1 cellular context compared by ENCODE assay signal in the genomic region with DNA sequence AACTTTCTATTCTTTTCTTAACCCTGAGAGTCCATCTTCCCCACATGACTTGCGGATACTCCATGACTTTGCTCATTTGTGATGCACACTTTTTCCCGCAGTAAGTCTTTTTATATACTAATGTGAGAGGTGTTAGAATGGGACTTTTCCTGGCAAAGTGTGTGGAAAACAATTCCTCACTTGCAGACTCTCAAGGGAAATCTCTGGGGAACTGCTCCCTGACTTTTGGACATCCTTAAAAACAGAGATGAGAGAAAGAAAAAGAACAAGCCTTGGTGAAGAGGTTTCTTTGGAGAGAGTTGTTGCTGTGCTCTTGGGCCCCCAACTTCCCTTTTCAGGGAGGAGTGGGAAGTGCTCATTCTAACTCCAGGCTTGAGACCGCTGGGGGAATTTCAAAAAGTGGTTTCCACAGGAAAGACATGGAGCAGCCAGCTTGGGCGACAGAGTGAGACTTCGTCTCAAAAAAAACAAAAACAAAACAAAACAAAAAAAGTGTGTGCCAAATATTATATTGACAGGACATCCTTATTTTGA.
TF ChIP-seq lines count a peak whose summit lies in the region.

No MANE protein-coding gene starts in this region.

TF ChIP-seq in GM23338, 12 proteins besides CTCF, POLR2A, EP300 and RAD21 (continued from another document):
- TF ChIP-seq, protein P1, sequence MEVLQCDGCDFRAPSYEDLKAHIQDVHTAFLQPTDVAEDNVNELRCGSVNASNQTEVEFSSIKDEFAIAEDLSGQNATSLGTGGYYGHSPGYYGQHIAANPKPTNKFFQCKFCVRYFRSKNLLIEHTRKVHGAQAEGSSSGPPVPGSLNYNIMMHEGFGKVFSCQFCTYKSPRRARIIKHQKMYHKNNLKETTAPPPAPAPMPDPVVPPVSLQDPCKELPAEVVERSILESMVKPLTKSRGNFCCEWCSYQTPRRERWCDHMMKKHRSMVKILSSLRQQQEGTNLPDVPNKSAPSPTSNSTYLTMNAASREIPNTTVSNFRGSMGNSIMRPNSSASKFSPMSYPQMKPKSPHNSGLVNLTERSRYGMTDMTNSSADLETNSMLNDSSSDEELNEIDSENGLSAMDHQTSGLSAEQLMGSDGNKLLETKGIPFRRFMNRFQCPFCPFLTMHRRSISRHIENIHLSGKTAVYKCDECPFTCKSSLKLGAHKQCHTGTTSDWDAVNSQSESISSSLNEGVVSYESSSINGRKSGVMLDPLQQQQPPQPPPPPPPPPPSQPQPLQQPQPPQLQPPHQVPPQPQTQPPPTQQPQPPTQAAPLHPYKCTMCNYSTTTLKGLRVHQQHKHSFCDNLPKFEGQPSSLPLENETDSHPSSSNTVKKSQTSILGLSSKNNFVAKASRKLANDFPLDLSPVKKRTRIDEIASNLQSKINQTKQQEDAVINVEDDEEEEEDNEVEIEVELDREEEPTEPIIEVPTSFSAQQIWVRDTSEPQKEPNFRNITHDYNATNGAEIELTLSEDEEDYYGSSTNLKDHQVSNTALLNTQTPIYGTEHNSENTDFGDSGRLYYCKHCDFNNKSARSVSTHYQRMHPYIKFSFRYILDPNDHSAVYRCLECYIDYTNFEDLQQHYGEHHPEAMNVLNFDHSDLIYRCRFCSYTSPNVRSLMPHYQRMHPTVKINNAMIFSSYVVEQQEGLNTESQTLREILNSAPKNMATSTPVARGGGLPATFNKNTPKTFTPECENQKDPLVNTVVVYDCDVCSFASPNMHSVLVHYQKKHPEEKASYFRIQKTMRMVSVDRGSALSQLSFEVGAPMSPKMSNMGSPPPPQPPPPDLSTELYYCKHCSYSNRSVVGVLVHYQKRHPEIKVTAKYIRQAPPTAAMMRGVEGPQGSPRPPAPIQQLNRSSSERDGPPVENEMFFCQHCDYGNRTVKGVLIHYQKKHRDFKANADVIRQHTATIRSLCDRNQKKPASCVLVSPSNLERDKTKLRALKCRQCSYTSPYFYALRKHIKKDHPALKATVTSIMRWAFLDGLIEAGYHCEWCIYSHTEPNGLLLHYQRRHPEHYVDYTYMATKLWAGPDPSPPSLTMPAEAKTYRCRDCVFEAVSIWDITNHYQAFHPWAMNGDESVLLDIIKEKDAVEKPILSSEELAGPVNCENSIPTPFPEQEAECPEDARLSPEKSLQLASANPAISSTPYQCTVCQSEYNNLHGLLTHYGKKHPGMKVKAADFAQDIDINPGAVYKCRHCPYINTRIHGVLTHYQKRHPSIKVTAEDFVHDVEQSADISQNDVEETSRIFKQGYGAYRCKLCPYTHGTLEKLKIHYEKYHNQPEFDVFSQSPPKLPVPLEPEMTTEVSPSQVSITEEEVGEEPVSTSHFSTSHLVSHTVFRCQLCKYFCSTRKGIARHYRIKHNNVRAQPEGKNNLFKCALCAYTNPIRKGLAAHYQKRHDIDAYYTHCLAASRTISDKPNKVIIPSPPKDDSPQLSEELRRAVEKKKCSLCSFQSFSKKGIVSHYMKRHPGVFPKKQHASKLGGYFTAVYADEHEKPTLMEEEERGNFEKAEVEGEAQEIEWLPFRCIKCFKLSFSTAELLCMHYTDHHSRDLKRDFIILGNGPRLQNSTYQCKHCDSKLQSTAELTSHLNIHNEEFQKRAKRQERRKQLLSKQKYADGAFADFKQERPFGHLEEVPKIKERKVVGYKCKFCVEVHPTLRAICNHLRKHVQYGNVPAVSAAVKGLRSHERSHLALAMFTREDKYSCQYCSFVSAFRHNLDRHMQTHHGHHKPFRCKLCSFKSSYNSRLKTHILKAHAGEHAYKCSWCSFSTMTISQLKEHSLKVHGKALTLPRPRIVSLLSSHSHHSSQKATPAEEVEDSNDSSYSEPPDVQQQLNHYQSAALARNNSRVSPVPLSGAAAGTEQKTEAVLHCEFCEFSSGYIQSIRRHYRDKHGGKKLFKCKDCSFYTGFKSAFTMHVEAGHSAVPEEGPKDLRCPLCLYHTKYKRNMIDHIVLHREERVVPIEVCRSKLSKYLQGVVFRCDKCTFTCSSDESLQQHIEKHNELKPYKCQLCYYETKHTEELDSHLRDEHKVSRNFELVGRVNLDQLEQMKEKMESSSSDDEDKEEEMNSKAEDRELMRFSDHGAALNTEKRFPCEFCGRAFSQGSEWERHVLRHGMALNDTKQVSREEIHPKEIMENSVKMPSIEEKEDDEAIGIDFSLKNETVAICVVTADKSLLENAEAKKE (CRISPR knock-in tag; IDR thresholded peaks at IDR 0.05): no peak
- TF ChIP-seq ZNF114 (CRISPR knock-in tag; IDR thresholded peaks at IDR 0.05) (no peak), STAT1 (IDR thresholded peaks at IDR 0.05; ENCODE audit: unreplicated experiment) (no peak), CREB1 (CRISPR knock-in tag; IDR thresholded peaks at IDR 0.05; ENCODE audit: low read depth) (no peak)
- TF ChIP-seq, protein P2, sequence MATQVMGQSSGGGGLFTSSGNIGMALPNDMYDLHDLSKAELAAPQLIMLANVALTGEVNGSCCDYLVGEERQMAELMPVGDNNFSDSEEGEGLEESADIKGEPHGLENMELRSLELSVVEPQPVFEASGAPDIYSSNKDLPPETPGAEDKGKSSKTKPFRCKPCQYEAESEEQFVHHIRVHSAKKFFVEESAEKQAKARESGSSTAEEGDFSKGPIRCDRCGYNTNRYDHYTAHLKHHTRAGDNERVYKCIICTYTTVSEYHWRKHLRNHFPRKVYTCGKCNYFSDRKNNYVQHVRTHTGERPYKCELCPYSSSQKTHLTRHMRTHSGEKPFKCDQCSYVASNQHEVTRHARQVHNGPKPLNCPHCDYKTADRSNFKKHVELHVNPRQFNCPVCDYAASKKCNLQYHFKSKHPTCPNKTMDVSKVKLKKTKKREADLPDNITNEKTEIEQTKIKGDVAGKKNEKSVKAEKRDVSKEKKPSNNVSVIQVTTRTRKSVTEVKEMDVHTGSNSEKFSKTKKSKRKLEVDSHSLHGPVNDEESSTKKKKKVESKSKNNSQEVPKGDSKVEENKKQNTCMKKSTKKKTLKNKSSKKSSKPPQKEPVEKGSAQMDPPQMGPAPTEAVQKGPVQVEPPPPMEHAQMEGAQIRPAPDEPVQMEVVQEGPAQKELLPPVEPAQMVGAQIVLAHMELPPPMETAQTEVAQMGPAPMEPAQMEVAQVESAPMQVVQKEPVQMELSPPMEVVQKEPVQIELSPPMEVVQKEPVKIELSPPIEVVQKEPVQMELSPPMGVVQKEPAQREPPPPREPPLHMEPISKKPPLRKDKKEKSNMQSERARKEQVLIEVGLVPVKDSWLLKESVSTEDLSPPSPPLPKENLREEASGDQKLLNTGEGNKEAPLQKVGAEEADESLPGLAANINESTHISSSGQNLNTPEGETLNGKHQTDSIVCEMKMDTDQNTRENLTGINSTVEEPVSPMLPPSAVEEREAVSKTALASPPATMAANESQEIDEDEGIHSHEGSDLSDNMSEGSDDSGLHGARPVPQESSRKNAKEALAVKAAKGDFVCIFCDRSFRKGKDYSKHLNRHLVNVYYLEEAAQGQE (IDR thresholded peaks at IDR 0.05; ENCODE audit: unreplicated experiment): no peak
